ENCODE assay signal across 31 cellular contexts in the genomic region with DNA sequence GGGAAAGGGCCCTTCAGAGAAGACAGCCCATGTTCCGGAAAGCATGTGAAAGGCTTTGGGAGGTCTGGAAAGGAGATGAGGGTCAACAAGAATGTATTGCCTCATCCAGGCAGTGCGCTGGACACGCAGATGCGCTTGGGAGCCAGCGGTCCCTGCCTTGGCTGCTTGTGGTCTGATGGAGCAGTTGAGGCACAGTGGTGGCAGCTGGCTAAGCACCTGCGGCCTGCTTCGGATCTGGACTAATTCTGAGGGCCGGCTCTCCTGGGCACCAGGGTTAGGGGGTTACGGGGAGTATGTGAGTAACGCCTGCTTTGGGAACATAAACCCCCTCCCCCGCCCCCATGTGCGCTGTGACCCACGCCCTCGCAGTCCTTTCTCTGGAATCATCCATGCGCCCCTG.
"Had no signal": no experiment of that assay in that cellular context is flagged by ENCODE, and none has a peak within 500 bp of the region (broad histone marks: within the 10 kb centered on the region; RNA-seq: fewer than 3 reads in every experiment).

No MANE protein-coding gene starts in this region.

- H3K27ac ChIP-seq: SJSA1 had no signal

- H3K4me3 Mint-ChIP-seq: activated CD4-positive, alpha-beta T cell treated with anti-CD3 and anti-CD28 coated beads for 36 hours; activated CD4-positive, alpha-beta T cell treated with anti-CD3 and anti-CD28 coated beads, Interleukin-2, amount 10 ng/mL, durations not matched to agents 7 days and 5 days; activated CD8-positive, alpha-beta memory T cell treated with anti-CD3 and anti-CD28 coated beads, Interleukin-2, amount 10 ng/mL, durations not matched to agents 7 days and 5 days; IgD-negative memory B cell; T-helper 1 cell treated with Interleukin-12 subunit alpha and Interleukin-12 subunit beta and Interleukin-4 antibody, amounts not matched to agents 30 μg/mL and 1 μg/mL, for 36 hours; T-helper 2 cell treated with Interferon-gamma antibody and Interleukin-4, amounts not matched to agents 5 μg/mL and 100 μg/mL, for 36 hours; WTC11 had no signal

- H3K9me3 Mint-ChIP-seq: activated CD4-positive, alpha-beta T cell treated with anti-CD3 and anti-CD28 coated beads, Interleukin-2, amount 10 ng/mL, durations not matched to agents 7 days and 5 days; activated T-helper 2 cell treated with anti-CD3 and anti-CD28 coated beads, Interferon-gamma antibody, Interleukin-2, Interleukin-4, amounts not matched to agents 10 μg/mL and 5 μg/mL and 100 μg/mL, durations not matched to agents 14 hours and 24 hours and 36 hours; brain; IgD-negative memory B cell; T-helper 1 cell treated with Interleukin-12 subunit alpha and Interleukin-12 subunit beta and Interleukin-4 antibody, amounts not matched to agents 30 μg/mL and 1 μg/mL, for 36 hours; T-helper 2 cell treated with Interferon-gamma antibody and Interleukin-4, amounts not matched to agents 5 μg/mL and 100 μg/mL, for 36 hours; WTC11 had no signal

- H3K4me3 ChIP-seq: SJSA1 had no signal

- H3K9ac ChIP-seq: SK-N-SH had no signal

- H3K4me2 ChIP-seq: SK-N-SH had no signal

- H3K9me3 ChIP-seq: SJSA1, SK-N-SH had no signal

- H3K27me3 Mint-ChIP-seq: activated CD4-positive, alpha-beta T cell treated with anti-CD3 and anti-CD28 coated beads for 36 hours; activated CD4-positive, alpha-beta T cell treated with anti-CD3 and anti-CD28 coated beads, Interleukin-2, amount 10 ng/mL, durations not matched to agents 7 days and 5 days; activated CD8-positive, alpha-beta memory T cell treated with anti-CD3 and anti-CD28 coated beads, Interleukin-2, amount 10 ng/mL, durations not matched to agents 7 days and 5 days; IgD-negative memory B cell had no signal

- DNase-seq: activated CD4-positive, alpha-beta T cell treated with anti-CD3 and anti-CD28 coated beads for 36 hours; activated CD4-positive, alpha-beta T cell treated with anti-CD3 and anti-CD28 coated beads, Interleukin-2, amount 10 ng/mL, durations not matched to agents 7 days and 5 days; activated CD4-positive, alpha-beta T cell treated with anti-CD3 and anti-CD28 coated beads, Interleukin-2, amount 50 U/mL, for 48 hours; activated CD8-positive, alpha-beta memory T cell treated with anti-CD3 and anti-CD28 coated beads for 24 hours; activated CD8-positive, alpha-beta memory T cell treated with anti-CD3 and anti-CD28 coated beads, Interleukin-2, amount 10 ng/mL, durations not matched to agents 7 days and 5 days; activated CD8-positive, alpha-beta memory T cell treated with anti-CD3 and anti-CD28 coated beads, Interleukin-2, amount 50 U/mL, for 48 hours; activated gamma-delta T cell; activated naive CD4-positive, alpha-beta T cell treated with anti-CD3 and anti-CD28 coated beads, Interleukin-2, amount 50 U/mL, for 16 hours; anterior cingulate cortex; caudate nucleus; Karpas-422; KBM-7; NCI-H1048; NCI-H1105 treated with DMSO at 0.1 percent for 48 hours; NCI-H1436; NCI-H1694; NCI-H1930; NCI-H2081 treated with DMSO at 0.1 percent for 48 hours; NCI-H345; NCI-H524 treated with DMSO at 0.1 percent for 48 hours; SHP77 treated with DMSO at 0.1 percent for 48 hours; SK-N-SH had no signal

- ATAC-seq: activated CD4-positive, alpha-beta T cell treated with anti-CD3 and anti-CD28 coated beads for 36 hours; activated CD4-positive, CD25-positive, alpha-beta regulatory T cell treated with anti-CD3 and anti-CD28 coated beads, Interleukin-2, amount 50 U/mL, for 24 hours; activated CD8-positive, alpha-beta memory T cell treated with anti-CD3 and anti-CD28 coated beads, Interleukin-2, amount 10 ng/mL, durations not matched to agents 7 days and 5 days; Panc1; WTC11 had no signal

- H3K27ac Mint-ChIP-seq: activated CD4-positive, alpha-beta T cell treated with anti-CD3 and anti-CD28 coated beads for 36 hours; activated CD8-positive, alpha-beta memory T cell treated with anti-CD3 and anti-CD28 coated beads, Interleukin-2, amount 10 ng/mL, durations not matched to agents 7 days and 5 days; activated T-helper 2 cell treated with anti-CD3 and anti-CD28 coated beads, Interferon-gamma antibody, Interleukin-2, Interleukin-4, amounts not matched to agents 10 μg/mL and 5 μg/mL and 100 μg/mL, durations not matched to agents 14 hours and 24 hours and 36 hours; IgD-negative memory B cell; T-helper 1 cell treated with Interleukin-12 subunit alpha and Interleukin-12 subunit beta and Interleukin-4 antibody, amounts not matched to agents 30 μg/mL and 1 μg/mL, for 36 hours; WTC11 had no signal
